Comparison of ENCODE assay signal across 8 cellular contexts in genomic region chr18:48409591-48410094, GRCh38. TPM values are rescaled to one million over a fixed set of nuclear protein-coding genes. Genes with fewer than 3 reads are reported as not detected.
DNase-seq lines count a peak whose midpoint lies in the region; ATAC-seq, FAIRE-seq and TF ChIP-seq lines count a peak whose summit lies in the region.

No MANE protein-coding gene starts in this region.

- H3K9me3 ChIP-seq in H1 (ENCODE audit: insufficient read depth in 2 of 2, low read depth in 1 of 2, low read length in 1 of 2) (no peaks in the 10 kb centered on the region), mucosa of descending colon (no peaks in the 10 kb centered on the region)

- TF ChIP-seq EP300 in H1 (IDR thresholded peaks at IDR 0.05; ENCODE audit: borderline replicate concordance in 1 of 2, low read depth in 2 of 2, low read length in 2 of 2): no peak

- H3K36me3 ChIP-seq in H1 (ENCODE audit: control insufficient read depth in 2 of 4, insufficient read depth in 4 of 4, low read length in 3 of 4): no peaks in the 10 kb centered on the region
- H3K36me3 ChIP-seq in mucosa of descending colon (ENCODE audit: low read depth): no peaks in the 10 kb centered on the region

- H2AFZ ChIP-seq in H1 (ENCODE audit: low read length): no peak overlapping the region

- H3K4me3 ChIP-seq in H1 (ENCODE audit: extremely low read depth in 1 of 4, insufficient read depth in 2 of 4, low read depth in 3 of 4, low read length in 4 of 4) (peak overlapping the region; percentile 56 to 78 (median 64)), mucosa of descending colon (peak overlapping the region; percentile 44)

- no peak for FAIRE-seq in H1 (lab: Jason Lieb, UNC)

- CTCF ChIA-PET in H1 (lab: Charles Lee; ENCODE audit: partially characterized antibody): no interaction called here

- no peak for TF ChIP-seq POLR2A in H1 (IDR thresholded peaks at IDR 0.05; ENCODE audit: control extremely low read depth in 1 of 2, low read depth in 2 of 2, low read length in 2 of 2)

- no peak overlapping the region for H3K27ac Mint-ChIP-seq in type B pancreatic cell

- no peak overlapping the region for H3K23ac ChIP-seq in H1 (ENCODE audit: insufficient read length)

- no peak overlapping the region for H3K56ac ChIP-seq in H1 (replicated peaks; ENCODE audit: insufficient read length, low read depth, low read length)

- WGBS in H1 (ENCODE audit: extremely low coverage in 1 of 2, insufficient coverage in 1 of 2, insufficient read length in 1 of 2, insufficient replicate concordance in 2 of 2, low coverage in 1 of 2, low lambda C conversion rate in 2 of 2, missing lambda C conversion rate in 1 of 2), 2 experiments: 1% methylated on average over 35 of the region's 55 CpGs; no CpG with 5 or more reads in 1 of the 2 experiments

- H2BK12ac ChIP-seq in H1 (ENCODE audit: low read depth, low read length): no peak overlapping the region

- no peaks in the 10 kb centered on the region for H3K79me2 ChIP-seq in H1 (ENCODE audit: control insufficient read depth in 1 of 2, insufficient read depth in 2 of 2, low read length in 2 of 2)

- H4K91ac ChIP-seq in H1 (replicated peaks; ENCODE audit: insufficient read length, low read length): no peak overlapping the region

- H2BK20ac ChIP-seq in H1 (ENCODE audit: low read length): no peak overlapping the region

- no peak overlapping the region for H2BK120ac ChIP-seq in H1 (replicated peaks; ENCODE audit: low read depth, low read length)

- H3K18ac ChIP-seq in H1 (ENCODE audit: extremely low read depth, low read length): no peak overlapping the region

- no peak overlapping the region for H3K9ac ChIP-seq in H1 (replicated peaks in 1 of 4; ENCODE audit: extremely low read depth in 1 of 4, low read depth in 3 of 4, low read length in 3 of 4)

- no peak overlapping the region for H3K27ac ChIP-seq in H1 (ENCODE audit: low read depth, low read length)

- no peak overlapping the region for H4K5ac ChIP-seq in H1 (ENCODE audit: insufficient read length, low read depth, low read length)

- POLR2A ChIA-PET in H1 (lab: Charles Lee; ENCODE audit: partially characterized antibody): no interaction called here

- peak overlapping the region; percentile 81 for H3K4me3 Mint-ChIP-seq in type B pancreatic cell

- no peak overlapping the region for H2BK5ac ChIP-seq in H1 (ENCODE audit: low read depth, low read length)

- H3K14ac ChIP-seq in H1 (ENCODE audit: insufficient read length): no peak overlapping the region

- peak; percentile 47 for DNase-seq in DMS79 treated with DMSO at 0.1 percent for 48 hours (lab: John Stamatoyannopoulos, UW)
- DNase-seq in H1 (ENCODE audit: low read depth in 1 of 2, low spot score in 2 of 2): peak in 1 of 2 experiments; percentile 71
- DNase-seq in mucosa of descending colon: peak in 2 of 3 donors; percentile 23 to 50
- DNase-seq in type B pancreatic cell (ENCODE audit: extremely low spot score, unreplicated experiment): no peak
- no peak for DNase-seq in activated gamma-delta T cell (lab: John Stamatoyannopoulos, UW)
- no peak for DNase-seq in dedifferentiated amniotic fluid mesenchymal stem cell (ENCODE audit: extremely low spot score)

- no peak overlapping the region for H2AK5ac ChIP-seq in H1 (ENCODE audit: low read depth, low read length)

- H3K4me2 ChIP-seq in H1 (ENCODE audit: insufficient read depth in 1 of 2, low read depth in 2 of 2, low read length in 2 of 2): peak overlapping the region; percentile 80 to 100

- peaks cover 11% of the 10 kb centered on the region for H3K4me1 Mint-ChIP-seq in type B pancreatic cell (ENCODE audit: unreplicated experiment)

- H3K9me3 Mint-ChIP-seq in type B pancreatic cell: peaks cover 4% of the 10 kb centered on the region

- peak; percentile 13 for ATAC-seq in HG02759 (IDR thresholded peaks at IDR 0.05; ENCODE audit: unreplicated experiment)
- peak; percentile 45 for ATAC-seq in SK-N-SH treated with all-trans-retinoic acid at 6 μM for 48 hours
- peak; percentile 12 for ATAC-seq in mucosa of descending colon

- intact Hi-C loops in mucosa of descending colon (cut with DNase I, micrococcal nuclease): no loop called here

- H3K79me1 ChIP-seq in H1 (ENCODE audit: low read depth, low read length): no peaks in the 10 kb centered on the region

- TF ChIP-seq CTCF in H1 (IDR thresholded peaks at IDR 0.05; ENCODE audit: control extremely low read depth in 1 of 3, insufficient read depth in 1 of 3, low read depth in 1 of 3, low read length in 3 of 3) (no peak), mucosa of descending colon (IDR thresholded peaks at IDR 0.05) (no peak), type B pancreatic cell (conservative IDR thresholded peaks at IDR 0.05) (peak; percentile 22)

- peaks cover 0 to 6% of the 10 kb centered on the region in 2 experiments for H4K20me1 ChIP-seq in H1 (replicated peaks in 1 of 2; ENCODE audit: control insufficient read depth in 1 of 2, insufficient read depth in 2 of 2, low read length in 2 of 2)

- TF ChIP-seq RAD21 in H1 (IDR thresholded peaks at IDR 0.05 in 1 of 2, conservative IDR thresholded peaks at IDR 0.05 in 1 of 2; ENCODE audit: low read depth in 2 of 2, low read length in 2 of 2): peak; percentile 7 to 17; a peak in 1 of 4 replicates

- no peak overlapping the region for H4K8ac ChIP-seq in H1 (ENCODE audit: extremely low read depth, insufficient read depth, low read length)

- H3K23me2 ChIP-seq in H1 (ENCODE audit: low read depth, low read length): peaks cover 16% of the 10 kb centered on the region; the same call in 1 of the 2 replicates

- peaks cover 21 to 56% (median 49%) of the 10 kb centered on the region in 4 experiments for H3K27me3 ChIP-seq in H1 (replicated peaks in 1 of 4; ENCODE audit: control insufficient read depth in 3 of 4, extremely low read depth in 1 of 4, insufficient read depth in 3 of 4, low read length in 3 of 4)

- H3K4me1 ChIP-seq in H1 (replicated peaks in 1 of 4; ENCODE audit: control insufficient read depth in 3 of 4, insufficient read depth in 4 of 4, low read length in 3 of 4) (peaks cover 2 to 16% (median 13%) of the 10 kb centered on the region in 4 experiments), mucosa of descending colon (ENCODE audit: low read depth) (peaks cover 11% of the 10 kb centered on the region)

- H3K36me3 Mint-ChIP-seq in type B pancreatic cell: no peaks in the 10 kb centered on the region

- H3K27me3 Mint-ChIP-seq in type B pancreatic cell: peaks cover 73% of the 10 kb centered on the region

- no peak overlapping the region for H3K4ac ChIP-seq in H1 (replicated peaks; ENCODE audit: insufficient read length, low read depth, low read length)

- no peak overlapping the region for H2BK15ac ChIP-seq in H1 (ENCODE audit: low read length)

TF ChIP-seq in SK-N-SH treated with all-trans-retinoic acid at 6 μM for 48 hours, 23 proteins besides CTCF, POLR2A, EP300 and RAD21:
- TF ChIP-seq ZFP3 (CRISPR knock-in tag; IDR thresholded peaks at IDR 0.05): no peak
- TF ChIP-seq SNAI2 (CRISPR knock-in tag; IDR thresholded peaks at IDR 0.05): no peak
- TF ChIP-seq ARNTL (CRISPR knock-in tag; IDR thresholded peaks at IDR 0.05; ENCODE audit: borderline replicate concordance, low read depth): no peak
- no peak for TF ChIP-seq CSRNP3 (CRISPR knock-in tag; IDR thresholded peaks at IDR 0.05)

TF ChIP-seq in H1, 55 proteins besides CTCF, POLR2A, EP300 and RAD21 (continues in another document):
- TF ChIP-seq RFX5 (IDR thresholded peaks at IDR 0.05; ENCODE audit: borderline replicate concordance, low read depth, low read length): no peak
- TF ChIP-seq BRCA1 (IDR thresholded peaks at IDR 0.05; ENCODE audit: low read depth, low read length): no peak
- TF ChIP-seq YY1 (IDR thresholded peaks at IDR 0.05; ENCODE audit: low read depth, low read length): no peak
- no peak for TF ChIP-seq CHD1 (IDR thresholded peaks at IDR 0.05; ENCODE audit: low read depth, low read length)
- 0 out of 2 replicates have a peak, but pooled peaks have one; percentile 11 for TF ChIP-seq SUZ12 (IDR thresholded peaks at IDR 0.05; ENCODE audit: low read length)
- TF ChIP-seq EZH2 (IDR thresholded peaks at IDR 0.05; ENCODE audit: low read depth, low read length, severe bottlenecking): peak; percentile 11
- TF ChIP-seq MAFK (IDR thresholded peaks at IDR 0.05; ENCODE audit: low read depth, low read length): no peak
- 0 out of 4 replicates have a peak, but pooled peaks of 1 of the 2 experiments have one; percentile 5 for TF ChIP-seq SIN3A (conservative IDR thresholded peaks at IDR 0.05 in 1 of 2, IDR thresholded peaks at IDR 0.05 in 1 of 2; ENCODE audit: low read depth in 1 of 2, low read length in 2 of 2)
- no peak for TF ChIP-seq CREB1 (IDR thresholded peaks at IDR 0.05)
- TF ChIP-seq RBBP5 (IDR thresholded peaks at IDR 0.05; ENCODE audit: borderline replicate concordance, low read depth, low read length): 0 out of 2 replicates have a peak, but pooled peaks have one; percentile 0
- no peak for TF ChIP-seq FOSL1 (IDR thresholded peaks at IDR 0.05; ENCODE audit: insufficient read depth, low read depth, low read length)
- TF ChIP-seq TAF7 (optimal IDR thresholded peaks at IDR 0.05; ENCODE audit: borderline replicate concordance, low read depth, low read length): no peak
- TF ChIP-seq SAP30 (IDR thresholded peaks at IDR 0.05; ENCODE audit: insufficient read depth, insufficient replicate concordance, low read length): no peak
- TF ChIP-seq POU5F1 (IDR thresholded peaks at IDR 0.05; ENCODE audit: low read depth, low read length): no peak
- TF ChIP-seq KDM5A (IDR thresholded peaks at IDR 0.05; ENCODE audit: low read length): no peak
- peak; percentile 51 for TF ChIP-seq KDM4A (IDR thresholded peaks at IDR 0.05; ENCODE audit: low read depth, low read length, severe bottlenecking)
- TF ChIP-seq E2F6 (IDR thresholded peaks at IDR 0.05): no peak

RNA-seq across cellular contexts. Expression of gene ZBTB7C, which starts 0.5 kb away (rescaled TPM):
- 0.23 and 0.45 TPM in 2 replicates for total RNA-seq in H1 (2021; fragmentation: NEBNext Ultra II Directional; extraction: Animal tissue kit (Norgen Biotek cat#: 25700))
- 0.15 and 0.17 TPM in 2 replicates for polyA plus RNA-seq in H1 (2011; rRNA removed)
- 0.13 TPM for polyA plus RNA-seq in H1 (2011; cell fraction: cytosol; rRNA removed)
- polyA plus RNA-seq in H1 (2011; cell fraction: nucleus; rRNA removed): 0.11 TPM
- 0.14 to 0.25 TPM (median 0.19 TPM) in 4 replicates for polyA plus RNA-seq in H1 (2012, experiment 1 of 2)
- polyA plus RNA-seq in H1 (2012, experiment 2 of 2): 0.18 TPM
- 0.08 TPM for polyA plus RNA-seq in H1 (2013, experiment 1 of 2)
- 0.24 TPM for polyA plus RNA-seq in H1 (2013, experiment 2 of 2)
- polyA minus RNA-seq in H1 (2011; rRNA and poly(A)+ RNA removed): 0.03 and 0.05 TPM in 2 replicates
- not detected for polyA minus RNA-seq in H1 (2011; cell fraction: cytosol; rRNA and poly(A)+ RNA removed)
- 0.60 TPM for polyA minus RNA-seq in H1 (2011; cell fraction: nucleus; rRNA and poly(A)+ RNA removed)
- total RNA-seq in mucosa of descending colon (10 to 100 TPM; 20.8 to 56.6 (median 38.2) TPM), type B pancreatic cell (ENCODE audit: low replicate concordance) (13.0 and 40.9 TPM in 2 replicates)

Comparison
In these comparisons a context has a peak if more than half of its experiments do, and no peak if none do; other contexts are left out.
1. DNase-seq: peak in DMS79 treated with DMSO at 0.1 percent for 48 hours (single experiment) and mucosa of descending colon (2 of 3); none in type B pancreatic cell (single experiment), activated gamma-delta T cell (single experiment) and dedifferentiated amniotic fluid mesenchymal stem cell (single experiment).
2. Peak in every context shown above with its lines, with median percentiles within 50 percentile points of each other: ATAC-seq.